22 cellular contexts compared by ENCODE assay signal in genomic region chr3:127488740-127489139, GRCh38.
"Had no signal": no experiment of that assay in that cellular context is flagged by ENCODE, and none has a peak within 500 bp of the region (broad histone marks: within the 10 kb centered on the region; RNA-seq: fewer than 3 reads in every experiment).

No MANE protein-coding gene starts in this region.

- H3K9me3 ChIP-seq: gastroesophageal sphincter, right lobe of liver, upper lobe of left lung had no signal

- H3K36me3 ChIP-seq: gastroesophageal sphincter, right lobe of liver, upper lobe of left lung had no signal

- DNase-seq: activated CD4-positive, alpha-beta T cell treated with anti-CD3 and anti-CD28 coated beads for 4 hours; activated CD4-positive, alpha-beta T cell treated with anti-CD3 and anti-CD28 coated beads, Interleukin-2, amount 50 U/mL, for 48 hours; activated gamma-delta T cell treated with Interleukin-2 at 50 U/mL for 16 hours; anterior cingulate cortex; cerebellar nuclear complex; effector memory CD4-positive, alpha-beta T cell; midbrain; occipital lobe; small intestine; stimulated activated CD4-positive, alpha-beta T cell treated with anti-CD3 and anti-CD28 coated beads, Interleukin-4, amount 100 ng/mL, for 24 hours; substantia nigra; upper lobe of left lung had no signal

- ATAC-seq: activated naive CD4-positive, alpha-beta T cell treated with anti-CD3 and anti-CD28 coated beads, Interleukin-2, amount 50 U/mL, for 72 hours; gastroesophageal sphincter; naive thymus-derived CD4-positive, alpha-beta T cell; right lobe of liver; stimulated activated effector memory CD8-positive, alpha-beta T cell treated with anti-CD3 and anti-CD28 coated beads, Interleukin-12 subunit alpha, Interleukin-12 subunit beta, amount 100 ng/mL, for 72 hours had no signal

- H3K27ac Mint-ChIP-seq: activated naive CD4-positive, alpha-beta T cell treated with anti-CD3 and anti-CD28 coated beads, Interleukin-2, amount 50 U/mL, for 72 hours; naive thymus-derived CD4-positive, alpha-beta T cell; stimulated activated effector memory CD8-positive, alpha-beta T cell treated with anti-CD3 and anti-CD28 coated beads, Interleukin-12 subunit alpha, Interleukin-12 subunit beta, amount 100 ng/mL, for 72 hours; stimulated activated naive CD8-positive, alpha-beta T cell treated with anti-CD3 and anti-CD28 coated beads, Interleukin-15, Interleukin-2, amounts not matched to agents 100 ng/mL and 50 ng/mL, for 24 hours had no signal

- H3K27ac ChIP-seq: coronary artery, dorsolateral prefrontal cortex, gastroesophageal sphincter, hepatocyte, right lobe of liver, SK-N-MC, upper lobe of left lung had no signal

- H3K4me3 ChIP-seq: coronary artery, dorsolateral prefrontal cortex, gastroesophageal sphincter, hepatocyte, right lobe of liver, SK-N-MC, upper lobe of left lung had no signal

- H3K4me3 Mint-ChIP-seq: naive thymus-derived CD4-positive, alpha-beta T cell; stimulated activated effector memory CD8-positive, alpha-beta T cell treated with anti-CD3 and anti-CD28 coated beads, Interleukin-12 subunit alpha, Interleukin-12 subunit beta, amount 100 ng/mL, for 72 hours; stimulated activated naive CD8-positive, alpha-beta T cell treated with anti-CD3 and anti-CD28 coated beads, Interleukin-15, Interleukin-2, amounts not matched to agents 100 ng/mL and 50 ng/mL, for 24 hours had no signal

- H3K9me3 Mint-ChIP-seq: activated naive CD4-positive, alpha-beta T cell treated with anti-CD3 and anti-CD28 coated beads, Interleukin-2, amount 50 U/mL, for 72 hours; stimulated activated effector memory CD8-positive, alpha-beta T cell treated with anti-CD3 and anti-CD28 coated beads, Interleukin-12 subunit alpha, Interleukin-12 subunit beta, amount 100 ng/mL, for 72 hours; stimulated activated naive CD8-positive, alpha-beta T cell treated with anti-CD3 and anti-CD28 coated beads, Interleukin-15, Interleukin-2, amounts not matched to agents 100 ng/mL and 50 ng/mL, for 24 hours had no signal

- H3K79me2 ChIP-seq: hepatocyte had no signal

- H3K36me3 Mint-ChIP-seq: activated naive CD4-positive, alpha-beta T cell treated with anti-CD3 and anti-CD28 coated beads, Interleukin-2, amount 50 U/mL, for 72 hours; naive thymus-derived CD4-positive, alpha-beta T cell had no signal

- H3K4me1 ChIP-seq: gastroesophageal sphincter, right lobe of liver had no signal

- H2AFZ ChIP-seq: hepatocyte had no signal

- H3K4me2 ChIP-seq: hepatocyte had no signal

- H3K27me3 ChIP-seq: dorsolateral prefrontal cortex, hepatocyte, right lobe of liver, upper lobe of left lung had no signal

- FAIRE-seq: small intestine had no signal
